8 cellular contexts compared by ENCODE assay signal in the genomic region with DNA sequence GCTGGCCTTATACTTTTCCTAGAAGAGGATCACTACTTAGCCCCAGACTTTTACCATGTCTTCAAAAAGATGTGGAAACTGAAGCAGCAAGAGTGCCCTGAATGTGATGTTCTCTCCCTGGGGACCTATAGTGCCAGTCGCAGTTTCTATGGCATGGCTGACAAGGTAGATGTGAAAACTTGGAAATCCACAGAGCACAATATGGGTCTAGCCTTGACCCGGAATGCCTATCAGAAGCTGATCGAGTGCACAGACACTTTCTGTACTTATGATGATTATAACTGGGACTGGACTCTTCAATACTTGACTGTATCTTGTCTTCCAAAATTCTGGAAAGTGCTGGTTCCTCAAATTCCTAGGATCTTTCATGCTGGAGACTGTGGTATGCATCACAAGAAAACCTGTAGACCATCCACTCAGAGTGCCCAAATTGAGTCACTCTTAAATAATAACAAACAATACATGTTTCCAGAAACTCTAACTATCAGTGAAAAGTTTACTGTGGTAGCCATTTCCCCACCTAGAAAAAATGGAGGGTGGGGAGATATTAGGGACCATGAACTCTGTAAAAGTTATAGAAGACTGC. TPM values are rescaled to one million over a fixed set of nuclear protein-coding genes. Genes with fewer than 3 reads are reported as not detected.
DNase-seq lines count a peak whose midpoint lies in the region; ATAC-seq and TF ChIP-seq lines count a peak whose summit lies in the region.

No MANE protein-coding gene starts in this region.

- H3K9ac ChIP-seq in HUES6 (ENCODE audit: low read length): peak overlapping the region; percentile 68
- H3K9ac ChIP-seq in mammary epithelial cell (ENCODE audit: insufficient read depth, low read length): peak overlapping the region; percentile 71

- H3K79me2 ChIP-seq in mammary epithelial cell (ENCODE audit: insufficient read depth, low read length): peaks cover 87% of the 10 kb centered on the region

- ATAC-seq in naive B cell (ENCODE audit: low read depth in 2 of 2): no peak
- ATAC-seq in activated CD4-positive, CD25-positive, alpha-beta regulatory T cell treated with anti-CD3 and anti-CD28 coated beads, Interleukin-2, amount 50 U/mL, for 24 hours: no peak

- H3K36me3 ChIP-seq in HUES6 (ENCODE audit: control insufficient read depth, insufficient read depth, low read length) (peaks cover 37% of the 10 kb centered on the region), mammary epithelial cell (ENCODE audit: insufficient read depth, low read length) (peaks cover 17% of the 10 kb centered on the region)

- H3K27me3 ChIP-seq in HUES6 (ENCODE audit: control insufficient read depth, insufficient read depth, low read length) (no peaks in the 10 kb centered on the region), mammary epithelial cell (ENCODE audit: insufficient read depth, low read length) (no peaks in the 10 kb centered on the region)

- peaks cover 31 to 52% (median 41%) of the 10 kb centered on the region in 3 donors for H3K4me1 Mint-ChIP-seq in naive B cell

- no peaks in the 10 kb centered on the region for H3K9me3 ChIP-seq in HUES6 (ENCODE audit: control insufficient read depth, insufficient read depth, low read depth, low read length)
- H3K9me3 ChIP-seq in mammary epithelial cell (replicated peaks; ENCODE audit: insufficient read depth, low read length): no peaks in the 10 kb centered on the region

- peak overlapping the region in 4 of 6 donors; percentile 63 to 97 (median 90) for H3K27ac Mint-ChIP-seq in naive B cell

- H2AFZ ChIP-seq in mammary epithelial cell (ENCODE audit: low read depth, low read length): no peak overlapping the region

- no peak overlapping the region for H3K27ac ChIP-seq in HUES6 (ENCODE audit: low read depth, low read length)
- peak overlapping the region; percentile 96 for H3K27ac ChIP-seq in mammary epithelial cell (ENCODE audit: insufficient read depth, low read depth, low read length)

- CTCF ChIA-PET in mammary epithelial cell (lab: Charles Lee; ENCODE audit: low non-redundant PET): no interaction called here

- peak overlapping the region; percentile 96 to 99 (median 98) for H3K4me3 Mint-ChIP-seq in naive B cell

- in situ Hi-C loops in mammary epithelial cell (cut with MboI; ENCODE audit: low sequenced_read_pairs in 2 of 2): no loop called here

- H3K36me3 Mint-ChIP-seq in naive B cell: peaks cover 5 to 12% of the 10 kb centered on the region in 2 donors

- dilution Hi-C loops in mammary epithelial cell (cut with HindIII; ENCODE audit: low sequenced_read_pairs): no loop called here

- no peaks in the 10 kb centered on the region for H3K9me3 Mint-ChIP-seq in naive B cell

- DNase-seq in AG10803 (ENCODE audit: low read depth) (no peak), mammary epithelial cell (no peak), naive B cell (no peak), NCI-H748 treated with DMSO at 0.1 percent for 48 hours (lab: John Stamatoyannopoulos, UW) (no peak), NCI-H2227 (lab: John Stamatoyannopoulos, UW; ENCODE audit: unreplicated experiment) (no peak), SHP77 (lab: John Stamatoyannopoulos, UW) (no peak)

- intact Hi-C loops in mammary epithelial cell (cut with micrococcal nuclease): no loop called here

- H3K4me3 ChIP-seq in AG10803 (ENCODE audit: low read length) (peak overlapping the region; percentile 95), HUES6 (ENCODE audit: low read depth, low read length) (peak overlapping the region; percentile 100), mammary epithelial cell (replicated peaks in 1 of 3; ENCODE audit: insufficient read depth in 1 of 3, low read depth in 2 of 3, low read length in 3 of 3) (peak overlapping the region; percentile 97 to 100 (median 98))

- WGBS in mammary epithelial cell (ENCODE audit: low coverage, missing lambda C conversion rate): 47% methylated on average over 3 of the region's 3 CpGs

- peak overlapping the region; percentile 94 for H3K4me2 ChIP-seq in mammary epithelial cell (ENCODE audit: insufficient read depth, low read depth, low read length)

- H3K27me3 Mint-ChIP-seq in naive B cell: no peaks in the 10 kb centered on the region

- peaks cover 8% of the 10 kb centered on the region for H3K4me1 ChIP-seq in HUES6 (ENCODE audit: control insufficient read depth, insufficient read depth, low read length)
- peaks cover 30% of the 10 kb centered on the region for H3K4me1 ChIP-seq in mammary epithelial cell (ENCODE audit: insufficient read depth, low read length)

- no peak for TF ChIP-seq CTCF in AG10803 (conservative IDR thresholded peaks at IDR 0.05; ENCODE audit: low read length)
- TF ChIP-seq CTCF in mammary epithelial cell (conservative IDR thresholded peaks at IDR 0.05 in 1 of 2, IDR thresholded peaks at IDR 0.05 in 1 of 2; ENCODE audit: extremely low read depth in 1 of 2, insufficient read depth in 1 of 2, low read depth in 1 of 2, low read length in 2 of 2): no peak

- BruUV-seq in mammary epithelial cell (replicated peaks; lab: Mats Ljungman, UMichigan): no TSS peak

- no peaks in the 10 kb centered on the region for H4K20me1 ChIP-seq in mammary epithelial cell (ENCODE audit: insufficient read depth, low read length)

RNA-seq across cellular contexts. Expression of gene MGAT2, which starts 1.5 kb away (rescaled TPM):
- 10 to 100 TPM; 40.5 to 41.8 TPM for total RNA-seq in mammary epithelial cell
- polyA plus RNA-seq in mammary epithelial cell: 27.0 TPM
- polyA minus RNA-seq in mammary epithelial cell: 34.5 TPM
- 10 to 100 TPM; 27.7 to 33.8 (median 30.0) TPM for polyA plus RNA-seq in naive B cell (ENCODE audit: low read depth in 6 of 6)

RNA-seq across cellular contexts. Expression of gene RPL36AL, which starts 1.7 kb away (rescaled TPM):
- total RNA-seq in mammary epithelial cell: 100 to 1,000 TPM in 1 of 2 donors, 10 to 100 TPM in 1; 78.7 to 214 TPM
- polyA plus RNA-seq in mammary epithelial cell (372 TPM), naive B cell (ENCODE audit: low read depth in 6 of 6) (100 to 1,000 TPM; 384 to 554 (median 508) TPM)
- 49.3 TPM for polyA minus RNA-seq in mammary epithelial cell

RNA-seq across cellular contexts. Expression of gene DNAAF2, which starts 12.9 kb away (rescaled TPM):
- 10 to 100 TPM in 1 of 2 donors, 1 to 10 TPM in 1; 7.9 to 10.5 TPM for total RNA-seq in mammary epithelial cell
- polyA plus RNA-seq in mammary epithelial cell: 6.0 TPM
- 2.2 TPM for polyA minus RNA-seq in mammary epithelial cell
- 10 to 100 TPM; 16.1 to 28.3 (median 24.8) TPM for polyA plus RNA-seq in naive B cell (ENCODE audit: low read depth in 6 of 6)

RNA-seq across cellular contexts. Expression of gene LRR1, which starts 23.4 kb away (rescaled TPM):
- 10 to 100 TPM in 1 of 2 donors, 1 to 10 TPM in 1; 8.3 to 20.7 TPM for total RNA-seq in mammary epithelial cell
- polyA plus RNA-seq in mammary epithelial cell (18.0 TPM), naive B cell (ENCODE audit: low read depth in 6 of 6) (10 to 100 TPM in 3 of 6 donors, 1 to 10 TPM in 3; 9.1 to 13.5 (median 10.1) TPM)
- 14.0 TPM for polyA minus RNA-seq in mammary epithelial cell

RNA-seq across cellular contexts. Expression of gene RPS29, which starts 35.9 kb away (rescaled TPM):
- total RNA-seq in mammary epithelial cell: 1,000 to 10,000 TPM; 1,150 to 1,610 TPM
- polyA plus RNA-seq in mammary epithelial cell (8,703 TPM), naive B cell (ENCODE audit: low read depth in 6 of 6) (1,000 to 10,000 TPM; 5,522 to 9,273 (median 8,580) TPM)
- polyA minus RNA-seq in mammary epithelial cell: 952 TPM
